Comparison of ENCODE assay signal across 8 cellular contexts in genomic region chr15:81001180-81002003, GRCh38. TPM values are rescaled to one million over a fixed set of nuclear protein-coding genes. Genes with fewer than 3 reads are reported as not detected.
DNase-seq lines count a peak whose midpoint lies in the region; ATAC-seq, FAIRE-seq and TF ChIP-seq lines count a peak whose summit lies in the region.

No MANE protein-coding gene starts in this region.

- H3K36me3 Mint-ChIP-seq in neural progenitor cell = peaks cover 15% of the 10 kb centered on the region

- peak overlapping the region; percentile 96 for H3K27ac ChIP-seq in A673 (ENCODE audit: low read depth, low read length, poor library complexity, severe bottlenecking)
- H3K27ac ChIP-seq in OCI-LY3 (ENCODE audit: low read length) = peak overlapping the region; percentile 83
- H3K27ac ChIP-seq in neural progenitor cell = peak overlapping the region; percentile 59
- peak overlapping the region; percentile 92 to 98 for H3K27ac ChIP-seq in uterus

- H3K9me3 ChIP-seq in A673 (ENCODE audit: low read depth, low read length, poor library complexity, severe bottlenecking) = no peaks in the 10 kb centered on the region
- no peaks in the 10 kb centered on the region for H3K9me3 ChIP-seq in OCI-LY3 (ENCODE audit: insufficient read depth, low read length)
- no peaks in the 10 kb centered on the region for H3K9me3 ChIP-seq in neural progenitor cell (ENCODE audit: low read depth)
- H3K9me3 ChIP-seq in uterus = no peaks in the 10 kb centered on the region

- peak; percentile 37 for ATAC-seq in HG02938 (IDR thresholded peaks at IDR 0.05; ENCODE audit: unreplicated experiment)

- DNase-seq in A673 (ENCODE audit: low spot score) (peak; percentile 68), GM18507 (ENCODE audit: extremely low spot score, insufficient read length, low read depth) (no peak), foreskin fibroblast (peak; percentile 47 to 83), neural progenitor cell (ENCODE audit: low spot score) (peak; percentile 77), uterus (peak; percentile 47 to 52)
- peak; percentile 36 for DNase-seq in activated effector memory CD4-positive, alpha-beta T cell treated with Interleukin-2 at 50 U/mL for 16 hours

- H2AFZ ChIP-seq in OCI-LY3 (ENCODE audit: low read depth, low read length) = no peak overlapping the region
- H2AFZ ChIP-seq in neural progenitor cell (replicated peaks) = peak overlapping the region; percentile 79

- peak in 1 of 2 donors; percentile 42 for TF ChIP-seq POLR2A in uterus (IDR thresholded peaks at IDR 0.05)

- H3K4me1 ChIP-seq in A673 (ENCODE audit: insufficient read depth, low read length, poor library complexity, severe bottlenecking) (peaks cover 14% of the 10 kb centered on the region), OCI-LY3 (ENCODE audit: low read length) (peaks cover 28% of the 10 kb centered on the region), neural progenitor cell (peaks cover 10% of the 10 kb centered on the region), uterus (peaks cover 3 to 15% of the 10 kb centered on the region in 2 donors)

- peaks cover 10% of the 10 kb centered on the region for H3F3A ChIP-seq in neural progenitor cell (ENCODE audit: low read depth)

- TF ChIP-seq CTCF in A673 (conservative IDR thresholded peaks at IDR 0.05; ENCODE audit: low read depth, low read length) (no peak), OCI-LY3 (IDR thresholded peaks at IDR 0.05; ENCODE audit: low read depth, low read length) (no peak), foreskin fibroblast (IDR thresholded peaks at IDR 0.05; ENCODE audit: low read depth, low read length) (no peak), neural progenitor cell (IDR thresholded peaks at IDR 0.05) (no peak), uterus (IDR thresholded peaks at IDR 0.05) (no peak)

- H3K4me3 Mint-ChIP-seq in neural progenitor cell = peak overlapping the region; percentile 95

- no peak overlapping the region for H3K27ac Mint-ChIP-seq in neural progenitor cell

- H3K9ac ChIP-seq in OCI-LY3 (ENCODE audit: low read length) (peak overlapping the region; percentile 98), neural progenitor cell (peak overlapping the region; percentile 67)

- POLR2A ChIA-PET in A673 (lab: Charles Lee; ENCODE audit: low non-redundant PET) = interaction anchor here (0.6 kb wide), 2 partner anchors 11 to 12 kb away, joined by 3 to 10 read pairs; no protein-coding TSS in a partner anchor

- peak overlapping the region; percentile 95 for H3K4me2 ChIP-seq in OCI-LY3 (ENCODE audit: low read length)
- peak overlapping the region; percentile 94 for H3K4me2 ChIP-seq in neural progenitor cell

- intact Hi-C loops in A673 (cut with micrococcal nuclease; ENCODE audit: unreplicated experiment) = loop anchor here (5.0 to 10.0 kb wide), 2 partner anchors 63 to 106 kb away; no protein-coding TSS in a partner anchor
- intact Hi-C loops in uterus (cut with DNase I; ENCODE audit: low total_unique reads) = no loop called here

- H3K4me3 ChIP-seq in A673 (ENCODE audit: low read depth, low read length, poor library complexity, severe bottlenecking) (peak overlapping the region; percentile 91), OCI-LY3 (ENCODE audit: low read length) (peak overlapping the region; percentile 95), foreskin fibroblast (ENCODE audit: low read depth in 1 of 2, low read length in 2 of 2) (peak overlapping the region; percentile 86 to 87), neural progenitor cell (peak overlapping the region; percentile 100), uterus (peak overlapping the region; percentile 60 to 88)

- H3K27me3 Mint-ChIP-seq in neural progenitor cell (ENCODE audit: insufficient read depth, low read depth) = peaks cover 2% of the 10 kb centered on the region

- H3K36me3 ChIP-seq in A673 (ENCODE audit: insufficient read depth, low read length, poor library complexity, severe bottlenecking) (no peaks in the 10 kb centered on the region), OCI-LY3 (replicated peaks; ENCODE audit: low read depth, low read length) (peaks cover 29% of the 10 kb centered on the region), neural progenitor cell (peaks cover 4% of the 10 kb centered on the region), uterus (no peaks in the 10 kb centered on the region)

- H4K20me1 ChIP-seq in OCI-LY3 (ENCODE audit: insufficient read depth, low read length) = peaks cover 21% of the 10 kb centered on the region
- H4K20me1 ChIP-seq in neural progenitor cell (ENCODE audit: low read depth) = peaks cover 28% of the 10 kb centered on the region

- peaks cover 23% of the 10 kb centered on the region for H3K4me1 Mint-ChIP-seq in neural progenitor cell

- H3K27me3 ChIP-seq in A673 (replicated peaks; ENCODE audit: insufficient read depth, low read depth, low read length, poor library complexity) (no peaks in the 10 kb centered on the region), OCI-LY3 (ENCODE audit: low read depth, low read length) (no peaks in the 10 kb centered on the region), neural progenitor cell (peaks cover 30% of the 10 kb centered on the region), uterus (no peaks in the 10 kb centered on the region)

- peak; percentile 18 for FAIRE-seq in GM18507 (lab: Jason Lieb, UNC)

- peaks cover 2% of the 10 kb centered on the region for H3K9me3 Mint-ChIP-seq in neural progenitor cell

- H3K79me2 ChIP-seq in OCI-LY3 (ENCODE audit: low read length) = peaks cover 56% of the 10 kb centered on the region
- peaks cover 42% of the 10 kb centered on the region for H3K79me2 ChIP-seq in neural progenitor cell (ENCODE audit: low read depth)

- CTCF ChIA-PET in A673 (lab: Charles Lee) = interaction anchor here (0.7 kb wide), 1 partner anchor 31 kb away, joined by 3 read pairs; no protein-coding TSS in a partner anchor

- BruUV-seq in A673 (replicated peaks; lab: Mats Ljungman, UMichigan) = no TSS peak

RNA-seq across cellular contexts. Expression of gene TLNRD1, which starts 0.7 kb away (rescaled TPM):
- total RNA-seq in A673 (2021) = 21.0 and 21.8 TPM in 2 replicates
- 7.3 and 27.3 TPM in 2 replicates for total RNA-seq in neural progenitor cell (ENCODE audit: low replicate concordance)
- total RNA-seq in uterus = 10 to 100 TPM; 10.1 to 22.4 (median 17.8) TPM

RNA-seq across cellular contexts. Expression of gene MESD, which starts 11.8 kb away (rescaled TPM):
- total RNA-seq in A673 (2021) (25.7 and 28.1 TPM in 2 replicates), neural progenitor cell (ENCODE audit: low replicate concordance) (24.1 and 31.5 TPM in 2 replicates), uterus (10 to 100 TPM; 23.6 to 48.7 (median 27.7) TPM)
